ENCODE assay signal across 9 cellular contexts in genomic region chr11:133955945-133956421, GRCh38. TPM values are rescaled to one million over a fixed set of nuclear protein-coding genes. Genes with fewer than 3 reads are reported as not detected.
DNase-seq lines count a peak whose midpoint lies in the region; ATAC-seq and TF ChIP-seq lines count a peak whose summit lies in the region.
"Had no signal": no experiment of that assay in that cellular context is flagged by ENCODE, and none has a peak within 500 bp of the region (broad histone marks: within the 10 kb centered on the region; RNA-seq: fewer than 3 reads in every experiment).

No MANE protein-coding gene starts in this region.

- H3K79me2 ChIP-seq in parathyroid adenoma, result peaks cover 9% of the 10 kb centered on the region
- H3K79me2 ChIP-seq in MM.1S (ENCODE audit: low read length), result no peaks in the 10 kb centered on the region

- ATAC-seq in GM21576 (IDR thresholded peaks at IDR 0.05; ENCODE audit: unreplicated experiment), result no peak

- no peaks in the 10 kb centered on the region for H3K9me3 ChIP-seq in ES-I3 (ENCODE audit: control insufficient read depth, insufficient read depth, low read length)
- no peaks in the 10 kb centered on the region for H3K9me3 ChIP-seq in ectodermal cell (ENCODE audit: control insufficient read depth, low read length)
- no peaks in the 10 kb centered on the region for H3K9me3 ChIP-seq in parathyroid adenoma (ENCODE audit: control insufficient read depth, low read length)
- no peaks in the 10 kb centered on the region for H3K9me3 ChIP-seq in MM.1S (replicated peaks; ENCODE audit: insufficient read depth, low read length)

- H4K20me1 ChIP-seq in MM.1S (ENCODE audit: insufficient read depth, low read length), result no peaks in the 10 kb centered on the region

- H3K36me3 ChIP-seq in ES-I3 (ENCODE audit: insufficient read depth, low read length), result no peaks in the 10 kb centered on the region
- H3K36me3 ChIP-seq in ectodermal cell (ENCODE audit: control insufficient read depth, insufficient read depth, low read length), result no peaks in the 10 kb centered on the region
- no peaks in the 10 kb centered on the region for H3K36me3 ChIP-seq in parathyroid adenoma (ENCODE audit: control insufficient read depth, insufficient read depth, low read length)
- H3K36me3 ChIP-seq in MM.1S (replicated peaks; ENCODE audit: insufficient read depth, low read length), result no peaks in the 10 kb centered on the region

- H3K4me1 ChIP-seq in ES-I3 (ENCODE audit: insufficient read depth, low read length), result peaks cover 30% of the 10 kb centered on the region
- H3K4me1 ChIP-seq in ectodermal cell (ENCODE audit: control insufficient read depth, insufficient read depth, low read length), result peaks cover 33% of the 10 kb centered on the region
- H3K4me1 ChIP-seq in parathyroid adenoma, result peaks cover 19% of the 10 kb centered on the region
- H3K4me1 ChIP-seq in MM.1S (ENCODE audit: low read length), result no peaks in the 10 kb centered on the region

- H3K9me2 ChIP-seq in MM.1S (replicated peaks; ENCODE audit: insufficient read depth, low read length), result no peaks in the 10 kb centered on the region

- H3F3A ChIP-seq in MM.1S (ENCODE audit: insufficient read depth, low read length), result no peaks in the 10 kb centered on the region

- DNase-seq in NCI-H69 (lab: John Stamatoyannopoulos, UW) (peak; percentile 53), HK-2 (ENCODE audit: unreplicated experiment) (no peak), MM.1S (no peak)
- no peak for DNase-seq in stimulated activated CD4-positive, alpha-beta T cell treated with anti-CD3 and anti-CD28 coated beads, Interleukin-4, amount 100 ng/mL, for 4 hours
- DNase-seq: RPMI8226 had no signal

- H3K27ac ChIP-seq in ectodermal cell (ENCODE audit: insufficient read depth, low read depth, low read length, poor library complexity, severe bottlenecking), result no peak overlapping the region
- H3K27ac ChIP-seq in parathyroid adenoma, result peak overlapping the region; percentile 65
- H3K27ac ChIP-seq in MM.1S (ENCODE audit: low read length), result no peak overlapping the region

- H2AFZ ChIP-seq in parathyroid adenoma, result peak overlapping the region; percentile 22
- H2AFZ ChIP-seq in MM.1S (ENCODE audit: low read length), result no peak overlapping the region

- no peak for TF ChIP-seq CTCF in parathyroid adenoma (IDR thresholded peaks at IDR 0.05)
- no peak for TF ChIP-seq CTCF in MM.1S (IDR thresholded peaks at IDR 0.05; ENCODE audit: low read length)

- H3K27me3 ChIP-seq in ectodermal cell (ENCODE audit: control insufficient read depth, insufficient read depth, low read length, poor library complexity, severe bottlenecking) (peaks cover 66% of the 10 kb centered on the region), parathyroid adenoma (ENCODE audit: control insufficient read depth, insufficient read depth, low read length) (no peaks in the 10 kb centered on the region), MM.1S (replicated peaks; ENCODE audit: insufficient read depth, low read length) (no peaks in the 10 kb centered on the region)

- H3K4me2 ChIP-seq in parathyroid adenoma (ENCODE audit: low read length), result peak overlapping the region; percentile 44
- no peak overlapping the region for H3K4me2 ChIP-seq in MM.1S (ENCODE audit: low read depth, low read length)

- peak overlapping the region; percentile 56 for H3K9ac ChIP-seq in ES-I3 (ENCODE audit: low read depth, low read length)
- H3K9ac ChIP-seq in parathyroid adenoma, result no peak overlapping the region
- H3K9ac ChIP-seq in MM.1S (ENCODE audit: low read length), result no peak overlapping the region

- WGBS in ectodermal cell, 2 experiments, result 0 to 1% methylated on average over 58 of the region's 58 CpGs

- H3K4me3 ChIP-seq in ectodermal cell (ENCODE audit: insufficient read depth, low read depth, low read length), result peak overlapping the region; percentile 73
- no peak overlapping the region for H3K4me3 ChIP-seq in parathyroid adenoma (ENCODE audit: low read depth, low read length)
- H3K4me3 ChIP-seq in MM.1S (ENCODE audit: low read length), result no peak overlapping the region

RNA-seq across cellular contexts. Expression of gene IGSF9B, which starts 0.8 kb away (rescaled TPM):
- polyA plus RNA-seq in ectodermal cell (2013, experiment 1 of 4), result 6.9 TPM
- 12.9 TPM for polyA plus RNA-seq in ectodermal cell (2013, experiment 2 of 4)
- polyA plus RNA-seq in ectodermal cell (2013, experiment 3 of 4), result 8.1 TPM
- polyA plus RNA-seq in ectodermal cell (2013, experiment 4 of 4), result 12.2 TPM
